ENCODE assay signal across 8 cellular contexts in genomic region chr10:35194906-35195305, GRCh38.
A peak's percentile ranks its signal among the peaks of the same experiment; 100 is the strongest.
DNase-seq lines count a peak whose midpoint lies in the region; ATAC-seq and TF ChIP-seq lines count a peak whose summit lies in the region.

No MANE protein-coding gene starts in this region.

- H3K27ac ChIP-seq in mesodermal cell (ENCODE audit: low read depth, low read length, severe bottlenecking) (peak overlapping the region; percentile 99), upper lobe of right lung (peak overlapping the region; percentile 89)

- no peaks in the 10 kb centered on the region for H3K27me3 ChIP-seq in GM06990 (replicated peaks; ENCODE audit: control insufficient read depth, insufficient read depth, low read length)
- no peaks in the 10 kb centered on the region for H3K27me3 ChIP-seq in upper lobe of right lung

- no peak for ATAC-seq in upper lobe of right lung
- no peak for ATAC-seq in HG03432 (IDR thresholded peaks at IDR 0.05; ENCODE audit: unreplicated experiment)
- no peak for ATAC-seq in HG02798 (IDR thresholded peaks at IDR 0.05; ENCODE audit: poor library complexity, unreplicated experiment)

- H3K36me3 ChIP-seq in GM06990 (ENCODE audit: control insufficient read depth, insufficient read depth, low read length) (no peaks in the 10 kb centered on the region), mesodermal cell (ENCODE audit: control insufficient read depth, insufficient read depth, low read length) (peaks cover 14% of the 10 kb centered on the region), upper lobe of right lung (no peaks in the 10 kb centered on the region)

- intact Hi-C loops in upper lobe of right lung (cut with DNase I), result no loop called here

- peak overlapping the region in 4 of 5 experiments; percentile 42 to 100 (median 97) for H3K27ac Mint-ChIP-seq in brain

- TF ChIP-seq CTCF in GM06990 (IDR thresholded peaks at IDR 0.05; ENCODE audit: insufficient read depth, low read length, poor library complexity, severe bottlenecking), result no peak
- no peak for TF ChIP-seq CTCF in brain (conservative IDR thresholded peaks at IDR 0.05)
- TF ChIP-seq CTCF in upper lobe of right lung (IDR thresholded peaks at IDR 0.05), result no peak

- H3K4me3 ChIP-seq in GM06990 (replicated peaks; ENCODE audit: low read depth, low read length), result peak overlapping the region; percentile 14
- H3K4me3 ChIP-seq in mesodermal cell (ENCODE audit: extremely low read depth, insufficient read depth, low read length, poor library complexity, severe bottlenecking), result peak overlapping the region; percentile 36
- H3K4me3 ChIP-seq in upper lobe of right lung, result peak overlapping the region; percentile 55

- DNase-seq in GM06990 (ENCODE audit: extremely low read depth, insufficient read length) (no peak), OCI-M1 (lab: John Stamatoyannopoulos, UW) (peak; percentile 62), upper lobe of right lung (no peak), NCI-H1048 (lab: John Stamatoyannopoulos, UW) (no peak)

- H3K4me3 Mint-ChIP-seq in brain, result peak overlapping the region; percentile 89 to 92 (median 90)

- 50 to 60% methylated on average over 1 of the region's 1 CpG for WGBS in mesodermal cell (ENCODE audit: insufficient coverage in 2 of 2), 2 experiments

- H3K9me3 Mint-ChIP-seq in brain, result no peaks in the 10 kb centered on the region

- H3K4me1 ChIP-seq in mesodermal cell (ENCODE audit: control insufficient read depth, insufficient read depth, low read length, poor library complexity, severe bottlenecking) (peaks cover 30% of the 10 kb centered on the region), upper lobe of right lung (peaks cover 4% of the 10 kb centered on the region)

- H3K4me1 Mint-ChIP-seq in brain, result peaks cover 22% of the 10 kb centered on the region

- no peaks in the 10 kb centered on the region for H3K27me3 Mint-ChIP-seq in brain

- H3K9me3 ChIP-seq in mesodermal cell (ENCODE audit: control insufficient read depth, low read length), result peaks cover 4% of the 10 kb centered on the region
- no peaks in the 10 kb centered on the region for H3K9me3 ChIP-seq in upper lobe of right lung

- H3K36me3 Mint-ChIP-seq in brain, result peaks cover 14% of the 10 kb centered on the region
